7 cellular contexts compared by ENCODE assay signal in genomic region chr6:129683606-129684322, GRCh38. TPM values are rescaled to one million over a fixed set of nuclear protein-coding genes. Genes with fewer than 3 reads are reported as not detected.
DNase-seq lines count a peak whose midpoint lies in the region; ATAC-seq and TF ChIP-seq lines count a peak whose summit lies in the region.

No MANE protein-coding gene starts in this region.

- H3K79me2 ChIP-seq in neural cell (replicated peaks; ENCODE audit: insufficient read depth, low read length) = no peaks in the 10 kb centered on the region

- intact Hi-C loops in esophagus squamous epithelium (cut with DNase I) = no loop called here

- no peak overlapping the region for H3K4me2 ChIP-seq in neural cell (ENCODE audit: low read length)

- peak; percentile 92 for ATAC-seq in GM18519 (IDR thresholded peaks at IDR 0.05; ENCODE audit: low FRiP score, unreplicated experiment)
- ATAC-seq in HG02884 (IDR thresholded peaks at IDR 0.05; ENCODE audit: unreplicated experiment) = peak; percentile 92

- peak in 1 of 4 donors; percentile 31 for TF ChIP-seq POLR2A in esophagus squamous epithelium (IDR thresholded peaks at IDR 0.05)

- DNase-seq in NOMO-1 (lab: John Stamatoyannopoulos, UW; ENCODE audit: unreplicated experiment in 2 of 2) (peak; percentile 78 to 97), esophagus squamous epithelium (lab: John Stamatoyannopoulos, UW) (peak; percentile 17)
- peak; percentile 34 for DNase-seq in activated CD8-positive, alpha-beta memory T cell treated with anti-CD3 and anti-CD28 coated beads, Interleukin-2, amount 50 U/mL, for 24 hours (ENCODE audit: extremely low read depth)

- WGBS in esophagus squamous epithelium, 2 donors = 5 to 6% methylated on average over 8 of the region's 8 CpGs
- 2% methylated on average over 8 of the region's 8 CpGs for WGBS in thymus

- H3K9ac ChIP-seq in neural cell (ENCODE audit: low read length) = no peak overlapping the region

- H3K4me1 ChIP-seq in esophagus squamous epithelium = peaks cover 6 to 35% (median 8%) of the 10 kb centered on the region in 3 donors
- H3K4me1 ChIP-seq in thymus (ENCODE audit: control insufficient read depth, insufficient read depth, low read length) = peaks cover 34% of the 10 kb centered on the region

- TF ChIP-seq CTCF in esophagus squamous epithelium (IDR thresholded peaks at IDR 0.05) = no peak
- no peak for TF ChIP-seq CTCF in neural cell (IDR thresholded peaks at IDR 0.05; ENCODE audit: poor library complexity, severe bottlenecking)

- H3K36me3 ChIP-seq in esophagus squamous epithelium = no peaks in the 10 kb centered on the region
- no peaks in the 10 kb centered on the region for H3K36me3 ChIP-seq in neural cell (ENCODE audit: insufficient read depth, low read length)
- H3K36me3 ChIP-seq in thymus (ENCODE audit: control insufficient read depth, insufficient read depth) = no peaks in the 10 kb centered on the region

- TF ChIP-seq RAD21 in neural cell (conservative IDR thresholded peaks at IDR 0.05) = no peak

- no peaks in the 10 kb centered on the region for H3K9me2 ChIP-seq in neural cell (ENCODE audit: insufficient read depth, low read length)

- H3F3A ChIP-seq in neural cell (ENCODE audit: insufficient read depth, low read length, poor library complexity, severe bottlenecking) = no peaks in the 10 kb centered on the region

- no peaks in the 10 kb centered on the region for H4K20me1 ChIP-seq in neural cell (ENCODE audit: insufficient read depth)

- no peak overlapping the region for H3K4me3 ChIP-seq in esophagus squamous epithelium
- H3K4me3 ChIP-seq in neural cell (ENCODE audit: low read length) = no peak overlapping the region
- no peak overlapping the region for H3K4me3 ChIP-seq in thymus (ENCODE audit: low read length)

- peak; percentile 21 for TF ChIP-seq EP300 in neural cell (conservative IDR thresholded peaks at IDR 0.05; ENCODE audit: poor library complexity, severe bottlenecking)

- H3K27ac ChIP-seq in esophagus squamous epithelium (peak overlapping the region; percentile 63 to 84 (median 74)), neural cell (ENCODE audit: low read length) (no peak overlapping the region), thymus (ENCODE audit: low read depth) (peak overlapping the region; percentile 77)

- H2AFZ ChIP-seq in neural cell (ENCODE audit: low read depth, low read length) = no peak overlapping the region

- no peaks in the 10 kb centered on the region for H3K9me3 ChIP-seq in esophagus squamous epithelium
- no peaks in the 10 kb centered on the region for H3K9me3 ChIP-seq in neural cell (ENCODE audit: low read length)
- no peaks in the 10 kb centered on the region for H3K9me3 ChIP-seq in thymus (ENCODE audit: control insufficient read depth)

- H3K27me3 ChIP-seq in esophagus squamous epithelium (no peaks in the 10 kb centered on the region), neural cell (ENCODE audit: insufficient read depth, low read depth, low read length) (no peaks in the 10 kb centered on the region), thymus (ENCODE audit: control insufficient read depth, insufficient read depth) (no peaks in the 10 kb centered on the region)

TF ChIP-seq in neural cell, 6 proteins besides CTCF, POLR2A, EP300 and RAD21:
- TF ChIP-seq REST (IDR thresholded peaks at IDR 0.05; ENCODE audit: borderline replicate concordance) (no peak), SMC3 (conservative IDR thresholded peaks at IDR 0.05; ENCODE audit: poor library complexity) (no peak)

RNA-seq across cellular contexts. Expression of gene ARHGAP18, which starts 26.2 kb away (rescaled TPM):
- total RNA-seq in esophagus squamous epithelium = 1 to 10 TPM; 2.8 to 9.0 (median 7.1) TPM
- polyA plus RNA-seq in neural cell = 0.28 and 4.7 TPM in 2 replicates
- polyA minus RNA-seq in neural cell = 0.69 and 0.73 TPM in 2 replicates
- 8.2 TPM for polyA plus RNA-seq in thymus

Comparison
In these comparisons a context has a peak if more than half of its experiments do, and no peak if none do; other contexts are left out.
1. DNase-seq: peak in every context shown above with its lines; median percentile 88 in NOMO-1; 34 in activated CD8-positive, alpha-beta memory T cell treated with anti-CD3 and anti-CD28 coated beads, Interleukin-2, amount 50 U/mL, for 24 hours; 17 in esophagus squamous epithelium.